ENCODE assay signal across 3 cellular contexts in genomic region chr1:15196807-15197530, GRCh38.
TF ChIP-seq lines count a peak whose summit lies in the region.

No MANE protein-coding gene starts in this region.

TF ChIP-seq in SK-N-SH, 30 proteins besides CTCF, POLR2A, EP300 and RAD21 (continued from another document):
- TF ChIP-seq ZBTB33 (IDR thresholded peaks at IDR 0.05; ENCODE audit: borderline replicate concordance, low read depth) (no peak), ELF1 (IDR thresholded peaks at IDR 0.05) (no peak), RCOR1 (IDR thresholded peaks at IDR 0.05; ENCODE audit: low read length) (no peak), FOXM1 (IDR thresholded peaks at IDR 0.05; ENCODE audit: low read depth) (no peak), RFX5 (IDR thresholded peaks at IDR 0.05; ENCODE audit: low read length) (no peak), RXRA (IDR thresholded peaks at IDR 0.05; ENCODE audit: borderline replicate concordance, low read depth) (no peak), POLR2AphosphoS5 (IDR thresholded peaks at IDR 0.05; ENCODE audit: low read depth, low read length) (no peak), PBX3 (IDR thresholded peaks at IDR 0.05) (no peak), EZH2phosphoT487 (IDR thresholded peaks at IDR 0.05; ENCODE audit: borderline replicate concordance, low read depth) (no peak), SIN3A (IDR thresholded peaks at IDR 0.05; ENCODE audit: borderline replicate concordance, low read depth, low read length) (no peak), FOSL2 (IDR thresholded peaks at IDR 0.05; ENCODE audit: borderline replicate concordance, low read depth) (no peak), USF1 (IDR thresholded peaks at IDR 0.05; ENCODE audit: borderline replicate concordance, low read depth) (no peak)
- TF ChIP-seq, protein P1, sequence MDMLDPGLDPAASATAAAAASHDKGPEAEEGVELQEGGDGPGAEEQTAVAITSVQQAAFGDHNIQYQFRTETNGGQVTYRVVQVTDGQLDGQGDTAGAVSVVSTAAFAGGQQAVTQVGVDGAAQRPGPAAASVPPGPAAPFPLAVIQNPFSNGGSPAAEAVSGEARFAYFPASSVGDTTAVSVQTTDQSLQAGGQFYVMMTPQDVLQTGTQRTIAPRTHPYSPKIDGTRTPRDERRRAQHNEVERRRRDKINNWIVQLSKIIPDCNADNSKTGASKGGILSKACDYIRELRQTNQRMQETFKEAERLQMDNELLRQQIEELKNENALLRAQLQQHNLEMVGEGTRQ (IDR thresholded peaks at IDR 0.05; ENCODE audit: borderline replicate concordance, low read depth, low read length): no peak

TF ChIP-seq in SK-N-SH treated with all-trans-retinoic acid at 6 μM for 48 hours, 23 proteins besides CTCF, POLR2A, EP300 and RAD21 (continued from another document):
- TF ChIP-seq POU6F1 (CRISPR knock-in tag; IDR thresholded peaks at IDR 0.05; ENCODE audit: borderline replicate concordance, low read depth) (no peak), OSR1 (CRISPR knock-in tag; IDR thresholded peaks at IDR 0.05) (no peak), ZFP30 (CRISPR knock-in tag; IDR thresholded peaks at IDR 0.05) (no peak), PPARA (CRISPR knock-in tag; IDR thresholded peaks at IDR 0.05; ENCODE audit: borderline replicate concordance) (no peak)

TF ChIP-seq in WTC11, 78 proteins besides CTCF, POLR2A, EP300 and RAD21 (continued from another document and continues in another):
- TF ChIP-seq ZBTB43 (CRISPR knock-in tag; IDR thresholded peaks at IDR 0.05) (no peak), ZNF317 (CRISPR knock-in tag; IDR thresholded peaks at IDR 0.05; ENCODE audit: borderline replicate concordance, low read depth) (no peak), USF1 (CRISPR knock-in tag; IDR thresholded peaks at IDR 0.05) (peak; percentile 87), SP1 (CRISPR knock-in tag; conservative IDR thresholded peaks at IDR 0.05) (no peak), ZBTB21 (CRISPR knock-in tag; IDR thresholded peaks at IDR 0.05; ENCODE audit: borderline replicate concordance) (no peak), ZNF416 (CRISPR knock-in tag; IDR thresholded peaks at IDR 0.05) (no peak), ZMAT4 (CRISPR knock-in tag; IDR thresholded peaks at IDR 0.05) (no peak), ETV6 (CRISPR knock-in tag; IDR thresholded peaks at IDR 0.05) (no peak), ZNF219 (CRISPR knock-in tag; IDR thresholded peaks at IDR 0.05; ENCODE audit: borderline replicate concordance) (no peak), ZNF232 (CRISPR knock-in tag; IDR thresholded peaks at IDR 0.05) (no peak), NR3C1 (CRISPR knock-in tag; conservative IDR thresholded peaks at IDR 0.05; ENCODE audit: low read depth) (no peak), ZNF423 (CRISPR knock-in tag; IDR thresholded peaks at IDR 0.05) (peak; percentile 46; the same call in 1 of the 2 replicates), PRRX2 (CRISPR knock-in tag; IDR thresholded peaks at IDR 0.05) (no peak), PRDM15 (CRISPR knock-in tag; IDR thresholded peaks at IDR 0.05) (no peak), HMGXB4 (CRISPR knock-in tag; IDR thresholded peaks at IDR 0.05) (no peak), ZNF425 (CRISPR knock-in tag; conservative IDR thresholded peaks at IDR 0.05) (no peak), RELA (CRISPR knock-in tag; IDR thresholded peaks at IDR 0.05; ENCODE audit: borderline replicate concordance) (no peak)
- TF ChIP-seq, protein P2, sequence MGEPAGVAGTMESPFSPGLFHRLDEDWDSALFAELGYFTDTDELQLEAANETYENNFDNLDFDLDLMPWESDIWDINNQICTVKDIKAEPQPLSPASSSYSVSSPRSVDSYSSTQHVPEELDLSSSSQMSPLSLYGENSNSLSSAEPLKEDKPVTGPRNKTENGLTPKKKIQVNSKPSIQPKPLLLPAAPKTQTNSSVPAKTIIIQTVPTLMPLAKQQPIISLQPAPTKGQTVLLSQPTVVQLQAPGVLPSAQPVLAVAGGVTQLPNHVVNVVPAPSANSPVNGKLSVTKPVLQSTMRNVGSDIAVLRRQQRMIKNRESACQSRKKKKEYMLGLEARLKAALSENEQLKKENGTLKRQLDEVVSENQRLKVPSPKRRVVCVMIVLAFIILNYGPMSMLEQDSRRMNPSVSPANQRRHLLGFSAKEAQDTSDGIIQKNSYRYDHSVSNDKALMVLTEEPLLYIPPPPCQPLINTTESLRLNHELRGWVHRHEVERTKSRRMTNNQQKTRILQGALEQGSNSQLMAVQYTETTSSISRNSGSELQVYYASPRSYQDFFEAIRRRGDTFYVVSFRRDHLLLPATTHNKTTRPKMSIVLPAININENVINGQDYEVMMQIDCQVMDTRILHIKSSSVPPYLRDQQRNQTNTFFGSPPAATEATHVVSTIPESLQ (CRISPR knock-in tag; IDR thresholded peaks at IDR 0.05): no peak
- TF ChIP-seq, protein P3, sequence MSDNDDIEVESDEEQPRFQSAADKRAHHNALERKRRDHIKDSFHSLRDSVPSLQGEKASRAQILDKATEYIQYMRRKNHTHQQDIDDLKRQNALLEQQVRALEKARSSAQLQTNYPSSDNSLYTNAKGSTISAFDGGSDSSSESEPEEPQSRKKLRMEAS (CRISPR knock-in tag; IDR thresholded peaks at IDR 0.05): no peak
- TF ChIP-seq, protein P4, sequence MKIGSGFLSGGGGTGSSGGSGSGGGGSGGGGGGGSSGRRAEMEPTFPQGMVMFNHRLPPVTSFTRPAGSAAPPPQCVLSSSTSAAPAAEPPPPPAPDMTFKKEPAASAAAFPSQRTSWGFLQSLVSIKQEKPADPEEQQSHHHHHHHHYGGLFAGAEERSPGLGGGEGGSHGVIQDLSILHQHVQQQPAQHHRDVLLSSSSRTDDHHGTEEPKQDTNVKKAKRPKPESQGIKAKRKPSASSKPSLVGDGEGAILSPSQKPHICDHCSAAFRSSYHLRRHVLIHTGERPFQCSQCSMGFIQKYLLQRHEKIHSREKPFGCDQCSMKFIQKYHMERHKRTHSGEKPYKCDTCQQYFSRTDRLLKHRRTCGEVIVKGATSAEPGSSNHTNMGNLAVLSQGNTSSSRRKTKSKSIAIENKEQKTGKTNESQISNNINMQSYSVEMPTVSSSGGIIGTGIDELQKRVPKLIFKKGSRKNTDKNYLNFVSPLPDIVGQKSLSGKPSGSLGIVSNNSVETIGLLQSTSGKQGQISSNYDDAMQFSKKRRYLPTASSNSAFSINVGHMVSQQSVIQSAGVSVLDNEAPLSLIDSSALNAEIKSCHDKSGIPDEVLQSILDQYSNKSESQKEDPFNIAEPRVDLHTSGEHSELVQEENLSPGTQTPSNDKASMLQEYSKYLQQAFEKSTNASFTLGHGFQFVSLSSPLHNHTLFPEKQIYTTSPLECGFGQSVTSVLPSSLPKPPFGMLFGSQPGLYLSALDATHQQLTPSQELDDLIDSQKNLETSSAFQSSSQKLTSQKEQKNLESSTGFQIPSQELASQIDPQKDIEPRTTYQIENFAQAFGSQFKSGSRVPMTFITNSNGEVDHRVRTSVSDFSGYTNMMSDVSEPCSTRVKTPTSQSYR (CRISPR knock-in tag; IDR thresholded peaks at IDR 0.05): no peak
- TF ChIP-seq, protein P5, sequence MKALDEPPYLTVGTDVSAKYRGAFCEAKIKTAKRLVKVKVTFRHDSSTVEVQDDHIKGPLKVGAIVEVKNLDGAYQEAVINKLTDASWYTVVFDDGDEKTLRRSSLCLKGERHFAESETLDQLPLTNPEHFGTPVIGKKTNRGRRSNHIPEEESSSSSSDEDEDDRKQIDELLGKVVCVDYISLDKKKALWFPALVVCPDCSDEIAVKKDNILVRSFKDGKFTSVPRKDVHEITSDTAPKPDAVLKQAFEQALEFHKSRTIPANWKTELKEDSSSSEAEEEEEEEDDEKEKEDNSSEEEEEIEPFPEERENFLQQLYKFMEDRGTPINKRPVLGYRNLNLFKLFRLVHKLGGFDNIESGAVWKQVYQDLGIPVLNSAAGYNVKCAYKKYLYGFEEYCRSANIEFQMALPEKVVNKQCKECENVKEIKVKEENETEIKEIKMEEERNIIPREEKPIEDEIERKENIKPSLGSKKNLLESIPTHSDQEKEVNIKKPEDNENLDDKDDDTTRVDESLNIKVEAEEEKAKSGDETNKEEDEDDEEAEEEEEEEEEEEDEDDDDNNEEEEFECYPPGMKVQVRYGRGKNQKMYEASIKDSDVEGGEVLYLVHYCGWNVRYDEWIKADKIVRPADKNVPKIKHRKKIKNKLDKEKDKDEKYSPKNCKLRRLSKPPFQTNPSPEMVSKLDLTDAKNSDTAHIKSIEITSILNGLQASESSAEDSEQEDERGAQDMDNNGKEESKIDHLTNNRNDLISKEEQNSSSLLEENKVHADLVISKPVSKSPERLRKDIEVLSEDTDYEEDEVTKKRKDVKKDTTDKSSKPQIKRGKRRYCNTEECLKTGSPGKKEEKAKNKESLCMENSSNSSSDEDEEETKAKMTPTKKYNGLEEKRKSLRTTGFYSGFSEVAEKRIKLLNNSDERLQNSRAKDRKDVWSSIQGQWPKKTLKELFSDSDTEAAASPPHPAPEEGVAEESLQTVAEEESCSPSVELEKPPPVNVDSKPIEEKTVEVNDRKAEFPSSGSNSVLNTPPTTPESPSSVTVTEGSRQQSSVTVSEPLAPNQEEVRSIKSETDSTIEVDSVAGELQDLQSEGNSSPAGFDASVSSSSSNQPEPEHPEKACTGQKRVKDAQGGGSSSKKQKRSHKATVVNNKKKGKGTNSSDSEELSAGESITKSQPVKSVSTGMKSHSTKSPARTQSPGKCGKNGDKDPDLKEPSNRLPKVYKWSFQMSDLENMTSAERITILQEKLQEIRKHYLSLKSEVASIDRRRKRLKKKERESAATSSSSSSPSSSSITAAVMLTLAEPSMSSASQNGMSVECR (CRISPR knock-in tag; IDR thresholded peaks at IDR 0.05; ENCODE audit: borderline replicate concordance): no peak
- TF ChIP-seq, protein P6, sequence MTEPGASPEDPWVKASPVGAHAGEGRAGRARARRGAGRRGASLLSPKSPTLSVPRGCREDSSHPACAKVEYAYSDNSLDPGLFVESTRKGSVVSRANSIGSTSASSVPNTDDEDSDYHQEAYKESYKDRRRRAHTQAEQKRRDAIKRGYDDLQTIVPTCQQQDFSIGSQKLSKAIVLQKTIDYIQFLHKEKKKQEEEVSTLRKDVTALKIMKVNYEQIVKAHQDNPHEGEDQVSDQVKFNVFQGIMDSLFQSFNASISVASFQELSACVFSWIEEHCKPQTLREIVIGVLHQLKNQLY (CRISPR knock-in tag; IDR thresholded peaks at IDR 0.05): no peak
